ENCODE assay signal across 8 cellular contexts in the genomic region with DNA sequence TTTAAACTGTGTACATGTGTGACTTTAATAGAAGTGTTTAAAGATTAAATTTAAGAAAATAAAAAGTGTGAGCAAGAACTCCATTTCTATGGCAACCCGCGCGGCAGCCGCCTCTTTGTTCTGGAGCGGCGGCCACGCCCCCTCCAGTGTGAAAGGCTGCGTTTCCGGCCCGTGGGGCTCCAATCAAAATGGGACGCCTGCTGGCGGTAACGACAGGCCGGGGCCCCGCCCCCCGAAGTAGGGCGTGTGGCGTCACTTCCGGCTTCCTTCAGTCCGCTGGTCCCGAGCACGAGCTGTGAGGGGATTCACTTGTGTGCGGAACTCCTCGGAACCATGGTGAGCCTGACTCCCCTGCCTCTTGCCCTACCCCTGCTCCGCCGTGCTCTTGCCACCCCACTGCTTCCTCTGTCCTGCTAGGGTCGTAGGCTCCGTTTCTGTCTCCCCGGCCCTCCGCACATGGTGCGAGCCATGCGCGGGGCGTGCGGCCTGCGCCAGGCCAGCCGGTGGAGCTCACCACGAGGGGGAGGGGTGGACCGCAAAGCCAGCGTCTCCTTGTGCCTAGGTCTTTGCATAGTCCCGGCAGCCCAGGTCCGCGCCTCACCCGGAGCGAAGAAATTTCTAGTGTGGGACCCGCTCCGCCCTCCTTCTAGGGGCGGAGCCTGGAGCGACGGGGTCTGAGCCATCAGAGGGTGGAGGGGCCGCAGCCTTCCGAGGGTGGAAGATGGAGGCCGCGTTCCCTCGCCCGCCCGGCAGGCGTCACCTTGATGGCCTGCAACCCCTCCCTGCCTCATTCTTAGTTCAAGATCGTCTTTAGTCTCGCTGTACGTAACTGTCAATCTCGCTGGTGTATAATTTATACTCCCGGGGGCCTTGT. TPM values are rescaled to one million over a fixed set of nuclear protein-coding genes. Genes with fewer than 3 reads are reported as not detected.
DNase-seq lines count a peak whose midpoint lies in the region; ATAC-seq and TF ChIP-seq lines count a peak whose summit lies in the region.

A gene (plus strand): TSS at position 271 of the 874 bp plus-strand sequence. CDS start 63 bp downstream, at position 334.

- H3K9me2 ChIP-seq in hepatocyte (replicated peaks; ENCODE audit: insufficient read depth), result no peaks in the 10 kb centered on the region

- H3K9me3 ChIP-seq in hepatocyte (ENCODE audit: low read depth), result no peaks in the 10 kb centered on the region

- H3K79me2 ChIP-seq in hepatocyte, result peaks cover 28% of the 10 kb centered on the region

- peak within 1 kb of the TSS; percentile 91 for H3K4me2 ChIP-seq in hepatocyte

- peak; percentile 98 for DNase-seq in NCI-H2081 (lab: John Stamatoyannopoulos, UW)
- DNase-seq in T1000 (lab: John Stamatoyannopoulos, UW), result peak; percentile 100
- peak; percentile 99 for DNase-seq in astrocyte of the hippocampus (ENCODE audit: low read depth, low spot score)
- peak; percentile 99 for DNase-seq in hepatocyte (ENCODE audit: low spot score)
- peak; percentile 98 for DNase-seq in retina

- H3K27me3 ChIP-seq in hepatocyte, result no peaks in the 10 kb centered on the region

- WGBS in hepatocyte (ENCODE audit: low lambda C conversion rate, missing lambda C conversion rate), result 1% methylated on average over 61 of the region's 63 CpGs

- peaks cover 14% of the 10 kb centered on the region for H4K20me1 ChIP-seq in hepatocyte (ENCODE audit: insufficient read depth, poor library complexity, severe bottlenecking)

- peak within 1 kb of the TSS; percentile 69 for H3K4me3 ChIP-seq in hepatocyte

- H3K36me3 ChIP-seq in hepatocyte (replicated peaks; ENCODE audit: insufficient read depth, low read depth), result peaks cover 6% of the 10 kb centered on the region

- peak; percentile 98 for ATAC-seq in GM18511 (IDR thresholded peaks at IDR 0.05; ENCODE audit: unreplicated experiment)
- peak; percentile 97 for ATAC-seq in HG03039 (IDR thresholded peaks at IDR 0.05; ENCODE audit: unreplicated experiment)

- TF ChIP-seq CTCF in 22Rv1 (IDR thresholded peaks at IDR 0.05) (peak; percentile 53), hepatocyte (IDR thresholded peaks at IDR 0.05; ENCODE audit: poor library complexity) (peak; percentile 45)

- H3K27ac ChIP-seq in 22Rv1, result peak within 1 kb of the TSS; percentile 82
- H3K27ac ChIP-seq in hepatocyte, result peak within 1 kb of the TSS; percentile 94

- H3K4me1 ChIP-seq in hepatocyte (ENCODE audit: insufficient read depth), result peaks cover 7% of the 10 kb centered on the region

- H2AFZ ChIP-seq in hepatocyte, result peak within 1 kb of the TSS; percentile 87

RNA-seq across cellular contexts. Expression of the gene that starts here (rescaled TPM):
- 188 and 206 TPM in 2 replicates for total RNA-seq in hepatocyte
- polyA plus RNA-seq in hepatocyte, result 168 and 177 TPM in 2 replicates

Comparison
In these comparisons a context has a peak if more than half of its experiments do, and no peak if none do; other contexts are left out.
1. Peak in every context shown above with its lines: DNase-seq, ATAC-seq, H3K4me3 ChIP-seq and H3K27ac ChIP-seq.